Comparison of ENCODE assay signal across 31 cellular contexts in genomic region chr11:75087319-75088055, GRCh38. TPM values are rescaled to one million over a fixed set of nuclear protein-coding genes. Genes with fewer than 3 reads are reported as not detected.
"Had no signal": no experiment of that assay in that cellular context is flagged by ENCODE, and none has a peak within 500 bp of the region (broad histone marks: within the 10 kb centered on the region; RNA-seq: fewer than 3 reads in every experiment).

No MANE protein-coding gene starts in this region.

- FAIRE-seq: bronchial epithelial cell, urothelium cell line had no signal

- H3K4me1 Mint-ChIP-seq: activated CD4-positive, alpha-beta T cell treated with anti-CD3 and anti-CD28 coated beads for 36 hours; activated naive CD4-positive, alpha-beta T cell treated with anti-CD3 and anti-CD28 coated beads, Interleukin-2, amount 50 U/mL, for 24 hours; activated naive CD8-positive, alpha-beta T cell treated with anti-CD3 and anti-CD28 coated beads, Interleukin-2, amount 50 U/mL, for 24 hours; central memory CD8-positive, alpha-beta T cell had no signal

- H3K27me3 ChIP-seq: colonic mucosa, dorsolateral prefrontal cortex, tibial nerve had no signal

- H2AFZ ChIP-seq: hepatocyte had no signal

- H3K9me3 Mint-ChIP-seq: central memory CD8-positive, alpha-beta T cell; natural killer cell treated with Interleukin-12 subunit alpha and Interleukin-12 subunit beta and Interleukin-15 and Interleukin-18, amount 100 ng/mL, for 72 hours had no signal

- H3K4me2 ChIP-seq: hepatocyte had no signal

- H3K9me3 ChIP-seq: colonic mucosa, gastrocnemius medialis had no signal

- H3K27ac Mint-ChIP-seq: activated CD4-positive, alpha-beta T cell treated with anti-CD3 and anti-CD28 coated beads for 36 hours; activated CD8-positive, alpha-beta memory T cell treated with anti-CD3 and anti-CD28 coated beads, Interleukin-2, amount 10 ng/mL, durations not matched to agents 7 days and 5 days; activated CD8-positive, alpha-beta T cell treated with anti-CD3 and anti-CD28 coated beads, Interleukin-2, amount 10 ng/mL, durations not matched to agents 7 days and 5 days; activated naive CD4-positive, alpha-beta T cell treated with anti-CD3 and anti-CD28 coated beads, Interleukin-2, amount 50 U/mL, for 24 hours; activated naive CD8-positive, alpha-beta T cell treated with anti-CD3 and anti-CD28 coated beads, Interleukin-2, amount 50 U/mL, for 24 hours; activated T-helper 2 cell treated with anti-CD3 and anti-CD28 coated beads, Interferon-gamma antibody, Interleukin-2, Interleukin-4, amounts not matched to agents 10 μg/mL and 5 μg/mL and 100 μg/mL, durations not matched to agents 14 hours and 24 hours and 36 hours; natural killer cell treated with Interleukin-12 subunit alpha and Interleukin-12 subunit beta and Interleukin-15 and Interleukin-18, amount 100 ng/mL, for 72 hours; T-helper 2 cell treated with Interferon-gamma antibody and Interleukin-4, amounts not matched to agents 5 μg/mL and 100 μg/mL, for 36 hours had no signal

- ATAC-seq: activated CD4-positive, alpha-beta T cell treated with anti-CD3 and anti-CD28 coated beads for 36 hours; activated CD8-positive, alpha-beta memory T cell treated with anti-CD3 and anti-CD28 coated beads, Interleukin-2, amount 10 ng/mL, durations not matched to agents 7 days and 5 days; activated CD8-positive, alpha-beta T cell treated with anti-CD3 and anti-CD28 coated beads, Interleukin-2, amount 10 ng/mL, durations not matched to agents 7 days and 5 days; activated naive CD8-positive, alpha-beta T cell treated with anti-CD3 and anti-CD28 coated beads, Interleukin-2, amount 50 U/mL, for 24 hours; gastrocnemius medialis; mucosa of descending colon; natural killer cell treated with Interleukin-12 subunit alpha and Interleukin-12 subunit beta and Interleukin-15 and Interleukin-18, amount 100 ng/mL, for 72 hours; right cardiac atrium had no signal

- H3K36me3 ChIP-seq: colonic mucosa, gastrocnemius medialis, spleen, tibial nerve had no signal

- H3K4me1 ChIP-seq: colonic mucosa, gastrocnemius medialis, left ventricle myocardium inferior, spleen, tibial nerve had no signal

- H3K79me2 ChIP-seq: hepatocyte had no signal

- H3K36me3 Mint-ChIP-seq: activated CD8-positive, alpha-beta memory T cell treated with anti-CD3 and anti-CD28 coated beads, Interleukin-2, amount 10 ng/mL, durations not matched to agents 7 days and 5 days; activated naive CD4-positive, alpha-beta T cell treated with anti-CD3 and anti-CD28 coated beads, Interleukin-2, amount 50 U/mL, for 24 hours had no signal

- H3K27ac ChIP-seq: colonic mucosa, dorsolateral prefrontal cortex, gastrocnemius medialis, hepatocyte, left ventricle myocardium inferior, spleen, tibial nerve had no signal

- H3K4me3 ChIP-seq: colonic mucosa, dorsolateral prefrontal cortex, gastrocnemius medialis, hepatocyte, left ventricle myocardium inferior, lung, mucosa of descending colon, spleen, tibial nerve had no signal

- H3K4me3 Mint-ChIP-seq: activated CD4-positive, alpha-beta T cell treated with anti-CD3 and anti-CD28 coated beads for 36 hours; activated CD8-positive, alpha-beta memory T cell treated with anti-CD3 and anti-CD28 coated beads, Interleukin-2, amount 10 ng/mL, durations not matched to agents 7 days and 5 days; activated CD8-positive, alpha-beta T cell treated with anti-CD3 and anti-CD28 coated beads, Interleukin-2, amount 10 ng/mL, durations not matched to agents 7 days and 5 days; activated naive CD4-positive, alpha-beta T cell treated with anti-CD3 and anti-CD28 coated beads, Interleukin-2, amount 50 U/mL, for 24 hours; activated naive CD8-positive, alpha-beta T cell treated with anti-CD3 and anti-CD28 coated beads, Interleukin-2, amount 50 U/mL, for 24 hours; central memory CD8-positive, alpha-beta T cell; natural killer cell treated with Interleukin-12 subunit alpha and Interleukin-12 subunit beta and Interleukin-15 and Interleukin-18, amount 100 ng/mL, for 72 hours; T-helper 2 cell treated with Interferon-gamma antibody and Interleukin-4, amounts not matched to agents 5 μg/mL and 100 μg/mL, for 36 hours had no signal

- DNase-seq: activated CD4-positive, alpha-beta T cell treated with anti-CD3 and anti-CD28 coated beads for 36 hours; activated CD4-positive, CD25-positive, alpha-beta regulatory T cell; activated CD8-positive, alpha-beta memory T cell treated with anti-CD3 and anti-CD28 coated beads, Interleukin-2, amount 10 ng/mL, durations not matched to agents 7 days and 5 days; activated CD8-positive, alpha-beta T cell treated with anti-CD3 and anti-CD28 coated beads, Interleukin-2, amount 10 ng/mL, durations not matched to agents 7 days and 5 days; activated naive CD8-positive, alpha-beta T cell treated with anti-CD3 and anti-CD28 coated beads, Interleukin-2, amount 50 U/mL, for 24 hours; activated T-cell treated with anti-CD3 and anti-CD28 coated beads, Interleukin-2, amount 50 U/mL, for 48 hours; amygdala; colonic mucosa; dorsolateral prefrontal cortex; effector memory CD4-positive, alpha-beta T cell; gastrocnemius medialis; islet precursor cell; left ventricle myocardium inferior; mucosa of descending colon; right cardiac atrium; spleen; stimulated activated naive CD4-positive, alpha-beta T cell treated with Interleukin-2 at 50 U/mL for 16 hours had no signal

RNA-seq across cellular contexts. Expression of gene OR2AT4, which starts 9.2 kb away (rescaled TPM):
- total RNA-seq: activated CD4-positive, alpha-beta T cell treated with anti-CD3 and anti-CD28 coated beads for 36 hours; activated CD8-positive, alpha-beta memory T cell treated with anti-CD3 and anti-CD28 coated beads, Interleukin-2, amount 10 ng/mL, durations not matched to agents 7 days and 5 days; activated CD8-positive, alpha-beta T cell treated with anti-CD3 and anti-CD28 coated beads, Interleukin-2, amount 10 ng/mL, durations not matched to agents 7 days and 5 days; activated T-helper 2 cell treated with anti-CD3 and anti-CD28 coated beads, Interferon-gamma antibody, Interleukin-2, Interleukin-4, amounts not matched to agents 10 μg/mL and 5 μg/mL and 100 μg/mL, durations not matched to agents 14 hours and 24 hours and 36 hours; bronchial epithelial cell; colonic mucosa; gastrocnemius medialis; left ventricle myocardium inferior; lung; mesenteric fat pad; mucosa of descending colon; myocyte; natural killer cell treated with Interleukin-12 subunit alpha and Interleukin-12 subunit beta and Interleukin-15 and Interleukin-18, amount 100 ng/mL, for 72 hours; omental fat pad; right cardiac atrium; spleen; temporal lobe had no signal
- polyA plus RNA-seq: hepatocyte, lung, right cardiac atrium, spleen had no signal
